1 cellular context compared by ENCODE assay signal in genomic region chrX:13658602-13659001, GRCh38.
TF ChIP-seq lines count a peak whose summit lies in the region.

No MANE protein-coding gene starts in this region.

TF ChIP-seq in K562, 482 proteins besides CTCF, POLR2A, EP300 and RAD21 (continued from another document):
- TF ChIP-seq PREB (CRISPR knock-in tag; IDR thresholded peaks at IDR 0.05) (no peak), THRB (CRISPR knock-in tag; conservative IDR thresholded peaks at IDR 0.05) (no peak), DACH1 (IDR thresholded peaks at IDR 0.05; ENCODE audit: partially characterized antibody) (no peak), ARHGAP35 (IDR thresholded peaks at IDR 0.05; ENCODE audit: partially characterized antibody) (no peak), DEAF1 (CRISPR knock-in tag; IDR thresholded peaks at IDR 0.05) (peak; percentile 61), ZFP91 (CRISPR knock-in tag; IDR thresholded peaks at IDR 0.05) (no peak), ARID2 (IDR thresholded peaks at IDR 0.05) (0 out of 2 replicates have a peak, but pooled peaks have one; percentile 11), FOXM1 (IDR thresholded peaks at IDR 0.05; ENCODE audit: low read depth) (peak; percentile 22; the same call in 1 of the 2 replicates), FOXM1 (CRISPR knock-in tag; IDR thresholded peaks at IDR 0.05; ENCODE audit: low read depth) (no peak), SMC3 (conservative IDR thresholded peaks at IDR 0.05; ENCODE audit: insufficient read depth, low read depth, low read length) (peak; percentile 57; the same call in 1 of the 2 replicates), MAX (CRISPR knock-in tag; IDR thresholded peaks at IDR 0.05) (no peak), TAL1 (IDR thresholded peaks at IDR 0.05) (no peak), TCF7L2 (IDR thresholded peaks at IDR 0.05; ENCODE audit: low read depth, low read length) (no peak)
